ENCODE assay signal across 26 cellular contexts in the genomic region with DNA sequence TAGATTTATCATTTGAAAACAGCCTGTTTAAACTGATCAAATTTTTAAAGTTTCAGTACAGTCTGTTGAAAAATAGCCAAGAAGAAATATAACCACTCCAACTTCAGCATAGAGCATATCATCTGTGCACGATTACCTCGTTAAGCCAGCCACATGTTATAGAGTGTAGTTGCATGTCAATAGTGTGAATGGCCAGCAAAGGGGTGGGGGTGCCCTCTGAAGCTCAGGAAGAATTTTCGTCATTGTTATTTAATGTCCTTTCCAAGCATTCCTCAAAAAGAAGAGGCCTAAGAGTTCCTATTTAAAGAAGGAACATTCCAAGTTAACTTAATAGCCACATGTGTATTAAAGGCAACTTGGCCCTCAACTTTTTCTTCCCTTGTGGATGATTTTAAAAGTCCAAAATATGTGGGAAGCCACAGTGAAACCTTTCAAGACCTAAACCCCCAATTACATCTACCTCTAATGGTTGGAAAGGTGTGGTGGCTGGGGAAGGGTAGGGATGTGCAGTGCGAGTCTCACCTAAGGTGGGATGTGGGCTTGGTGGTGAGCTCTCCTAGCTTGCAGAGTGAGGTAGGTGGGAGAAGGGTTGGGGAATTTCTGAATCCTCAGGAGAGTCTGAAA. TPM values are rescaled to one million over a fixed set of nuclear protein-coding genes. Genes with fewer than 3 reads are reported as not detected.
DNase-seq lines count a peak whose midpoint lies in the region; ATAC-seq, FAIRE-seq and TF ChIP-seq lines count a peak whose summit lies in the region.
"Had no signal": no experiment of that assay in that cellular context is flagged by ENCODE, and none has a peak within 500 bp of the region (broad histone marks: within the 10 kb centered on the region; RNA-seq: fewer than 3 reads in every experiment).

No MANE protein-coding gene starts in this region.

- DNase-seq in HepG2 (ENCODE audit: low spot score), result no peak
- no peak for DNase-seq in right lobe of liver
- DNase-seq in H1 (ENCODE audit: low read depth in 1 of 2, low spot score in 2 of 2), result no peak
- peak; percentile 48 for DNase-seq in mesendoderm
- no peak for DNase-seq in uterus
- no peak for DNase-seq in NCI-H2107 treated with DMSO at 0.1 percent for 48 hours (lab: John Stamatoyannopoulos, UW; ENCODE audit: unreplicated experiment)
- no peak for DNase-seq in PC-9
- no peak for DNase-seq in activated T-cell treated with anti-CD3 and anti-CD28 coated beads, Interleukin-2, amount 50 U/mL, for 72 hours
- DNase-seq: activated CD4-positive, alpha-beta T cell treated with anti-CD3 and anti-CD28 coated beads, Interleukin-2, amount 50 U/mL, for 4 hours; activated naive CD4-positive, alpha-beta T cell; activated T-cell treated with anti-CD3 and anti-CD28 coated beads for 4 hours; anterior cingulate cortex; kidney glomerular epithelial cell; natural killer cell; NCI-H1105 treated with DMSO at 0.1 percent for 48 hours; NCI-H526 treated with DMSO at 0.1 percent for 48 hours; psoas muscle; Right ventricle myocardium superior; spleen; stimulated activated CD4-positive, alpha-beta T cell treated with anti-CD3 and anti-CD28 coated beads, Interleukin-4, amount 100 ng/mL, for 4 hours had no signal

- H3K9me3 ChIP-seq in HepG2 (ENCODE audit: low read length), result no peaks in the 10 kb centered on the region
- H3K9me3 ChIP-seq in right lobe of liver, result no peaks in the 10 kb centered on the region
- no peaks in the 10 kb centered on the region for H3K9me3 ChIP-seq in H1 (ENCODE audit: insufficient read depth in 2 of 2, low read depth in 1 of 2, low read length in 1 of 2)
- no peaks in the 10 kb centered on the region for H3K9me3 ChIP-seq in uterus
- H3K9me3 ChIP-seq in PC-9 (ENCODE audit: insufficient read depth, low read depth), result no peaks in the 10 kb centered on the region; the same call in 1 of the 2 replicates
- H3K9me3 ChIP-seq: psoas muscle, spleen, vagina had no signal

- H2BK12ac ChIP-seq in H1 (ENCODE audit: low read depth, low read length), result peak overlapping the region; percentile 93

- no peak for TF ChIP-seq RAD21 in HepG2 (CRISPR knock-in tag; IDR thresholded peaks at IDR 0.05)
- TF ChIP-seq RAD21 in H1 (IDR thresholded peaks at IDR 0.05 in 1 of 2, conservative IDR thresholded peaks at IDR 0.05 in 1 of 2; ENCODE audit: low read depth in 2 of 2, low read length in 2 of 2), result no peak

- H3F3A ChIP-seq in PC-9 (ENCODE audit: insufficient read depth, low read depth), result no peaks in the 10 kb centered on the region; the same call in 1 of the 2 replicates

- H3K27ac ChIP-seq in HepG2 (ENCODE audit: extremely low read length, insufficient read depth, low read length) (no peak overlapping the region), right lobe of liver (no peak overlapping the region), H1 (ENCODE audit: low read depth, low read length) (peak overlapping the region; percentile 80), mesendoderm (ENCODE audit: low read depth, low read length) (no peak overlapping the region), uterus (peak overlapping the region; percentile 30 to 99), PC-9 (no peak overlapping the region)
- H3K27ac ChIP-seq: C4-2B, psoas muscle, vagina, VCaP had no signal

- peaks cover 68% of the 10 kb centered on the region for H3K27me3 Mint-ChIP-seq in activated T-cell treated with anti-CD3 and anti-CD28 coated beads, Interleukin-2, amount 50 U/mL, for 72 hours (ENCODE audit: low read depth)

- H2AK5ac ChIP-seq in H1 (ENCODE audit: low read depth, low read length), result peak overlapping the region; percentile 76
- H2AK5ac ChIP-seq in mesendoderm (ENCODE audit: low read length), result no peak overlapping the region

- H3K4me3 ChIP-seq in HepG2 (replicated peaks in 1 of 3; ENCODE audit: insufficient read depth in 1 of 3, low read depth in 2 of 3, low read length in 3 of 3) (no peak overlapping the region), right lobe of liver (no peak overlapping the region), H1 (ENCODE audit: extremely low read depth in 1 of 4, insufficient read depth in 2 of 4, low read depth in 3 of 4, low read length in 4 of 4) (peak overlapping the region in 3 of 4 experiments; percentile 12 to 87 (median 16); a peak in 2 of 8 replicates), mesendoderm (ENCODE audit: low read length) (no peak overlapping the region), uterus (no peak overlapping the region), PC-9 (no peak overlapping the region)
- H3K4me3 ChIP-seq: psoas muscle, spleen, vagina had no signal

- in situ Hi-C loops in HepG2 (cut with HindIII; ENCODE audit: extremely low pct_ligation_motif_present, low pct_unique_long_range_greater_than_20kb), result loop anchor here (5.0 to 10.0 kb wide), 2 partner anchors 69 to 212 kb away; no protein-coding TSS in a partner anchor

- H2BK15ac ChIP-seq in H1 (ENCODE audit: low read length) (no peak overlapping the region), mesendoderm (replicated peaks; ENCODE audit: low read depth) (no peak overlapping the region)

- TF ChIP-seq CTCF in HepG2 (CRISPR knock-in tag; IDR thresholded peaks at IDR 0.05), result no peak
- no peak for TF ChIP-seq CTCF in right lobe of liver (IDR thresholded peaks at IDR 0.05)
- no peak for TF ChIP-seq CTCF in H1 (IDR thresholded peaks at IDR 0.05; ENCODE audit: control extremely low read depth in 1 of 3, insufficient read depth in 1 of 3, low read depth in 1 of 3, low read length in 3 of 3)
- TF ChIP-seq CTCF in uterus (IDR thresholded peaks at IDR 0.05), result no peak
- TF ChIP-seq CTCF in PC-9 (conservative IDR thresholded peaks at IDR 0.05), result no peak

- H3K9ac ChIP-seq in HepG2 (ENCODE audit: insufficient read depth, low read depth, low read length) (no peak overlapping the region), H1 (replicated peaks in 1 of 4; ENCODE audit: extremely low read depth in 1 of 4, low read depth in 3 of 4, low read length in 3 of 4) (peak overlapping the region in 2 of 4 experiments; percentile 21 to 41; a peak in 5 of 7 replicates), mesendoderm (ENCODE audit: low read length) (no peak overlapping the region)

- H2BK120ac ChIP-seq in H1 (replicated peaks; ENCODE audit: low read depth, low read length), result peak overlapping the region; percentile 97
- no peak overlapping the region for H2BK120ac ChIP-seq in mesendoderm (ENCODE audit: low read depth, low read length)

- H3K4me1 ChIP-seq in HepG2 (ENCODE audit: insufficient read depth, low read length), result peaks cover 83% of the 10 kb centered on the region
- peaks cover 0 to 12% (median under 1%) of the 10 kb centered on the region in 4 donors for H3K4me1 ChIP-seq in right lobe of liver
- peaks cover 15 to 36% (median 24%) of the 10 kb centered on the region in 4 experiments for H3K4me1 ChIP-seq in H1 (replicated peaks in 1 of 4; ENCODE audit: control insufficient read depth in 3 of 4, insufficient read depth in 4 of 4, low read length in 3 of 4)
- peaks cover 13% of the 10 kb centered on the region for H3K4me1 ChIP-seq in mesendoderm (ENCODE audit: control insufficient read depth, low read depth, low read length)
- H3K4me1 ChIP-seq in uterus, result no peaks in the 10 kb centered on the region
- H3K4me1 ChIP-seq in PC-9 (replicated peaks; ENCODE audit: insufficient read depth), result peaks cover 31% of the 10 kb centered on the region
- H3K4me1 ChIP-seq: psoas muscle had no signal

- H4K91ac ChIP-seq in H1 (replicated peaks; ENCODE audit: insufficient read length, low read length), result peak overlapping the region; percentile 100

- peaks cover 27% of the 10 kb centered on the region for H4K20me1 ChIP-seq in HepG2 (ENCODE audit: insufficient read depth, low read length)
- peaks cover 15 to 16% of the 10 kb centered on the region in 2 experiments for H4K20me1 ChIP-seq in H1 (replicated peaks in 1 of 2; ENCODE audit: control insufficient read depth in 1 of 2, insufficient read depth in 2 of 2, low read length in 2 of 2)
- no peaks in the 10 kb centered on the region for H4K20me1 ChIP-seq in PC-9 (ENCODE audit: insufficient read depth)

- H3K4ac ChIP-seq in H1 (replicated peaks; ENCODE audit: insufficient read length, low read depth, low read length) (peak overlapping the region; percentile 16), mesendoderm (ENCODE audit: low read depth, low read length) (no peak overlapping the region)

- H3K4me3 Mint-ChIP-seq in activated T-cell treated with anti-CD3 and anti-CD28 coated beads, Interleukin-2, amount 50 U/mL, for 72 hours, result no peak overlapping the region
- H3K4me3 Mint-ChIP-seq: natural killer cell had no signal

- TF ChIP-seq EP300 in HepG2 (IDR thresholded peaks at IDR 0.05; ENCODE audit: low read depth in 2 of 2, low read length in 2 of 2), result no peak
- TF ChIP-seq EP300 in HepG2 (CRISPR knock-in tag; IDR thresholded peaks at IDR 0.05; ENCODE audit: borderline replicate concordance), result no peak
- TF ChIP-seq EP300 in H1 (IDR thresholded peaks at IDR 0.05; ENCODE audit: borderline replicate concordance in 1 of 2, low read depth in 2 of 2, low read length in 2 of 2), result no peak

- H2BK5ac ChIP-seq in H1 (ENCODE audit: low read depth, low read length) (peak overlapping the region; percentile 94), mesendoderm (ENCODE audit: low read length) (peak overlapping the region; percentile 40)

- intact Hi-C loops in HepG2 (cut with micrococcal nuclease; ENCODE audit: unreplicated experiment), result loop anchor here (5.0 to 10.0 kb wide), 2 partner anchors 109 to 862 kb away; partner anchors contain the start of gene RPS12
- intact Hi-C loops in right lobe of liver (cut with DNase I), result no loop called here
- intact Hi-C loops in uterus (cut with DNase I; ENCODE audit: low total_unique reads), result no loop called here
- intact Hi-C loops in PC-9 (cut with micrococcal nuclease; ENCODE audit: unreplicated experiment), result loop anchor here (5.0 to 10.0 kb wide), 2 partner anchors 859 to 1792 kb away; partner anchors contain the start of gene RPS12

- no peak overlapping the region for H3K56ac ChIP-seq in H1 (replicated peaks; ENCODE audit: insufficient read length, low read depth, low read length)
- H3K56ac ChIP-seq in mesendoderm (ENCODE audit: low read length), result peak overlapping the region; percentile 54

- H3K79me2 ChIP-seq in HepG2 (ENCODE audit: insufficient read depth, low read length), result peaks cover 23% of the 10 kb centered on the region
- peaks cover 0 to 33% of the 10 kb centered on the region in 2 experiments; a peak in 3 of 4 replicates for H3K79me2 ChIP-seq in H1 (ENCODE audit: control insufficient read depth in 1 of 2, insufficient read depth in 2 of 2, low read length in 2 of 2)
- peaks cover 16% of the 10 kb centered on the region for H3K79me2 ChIP-seq in mesendoderm (ENCODE audit: control insufficient read depth, insufficient read depth, low read length)
- no peaks in the 10 kb centered on the region for H3K79me2 ChIP-seq in PC-9 (ENCODE audit: low read depth)

- no peak for TF ChIP-seq POLR2A in HepG2 (IDR thresholded peaks at IDR 0.05; ENCODE audit: insufficient read depth in 1 of 2, low read depth in 2 of 2, low read length in 2 of 2)
- no peak for TF ChIP-seq POLR2A in right lobe of liver (IDR thresholded peaks at IDR 0.05)
- no peak for TF ChIP-seq POLR2A in H1 (IDR thresholded peaks at IDR 0.05; ENCODE audit: control extremely low read depth in 1 of 2, low read depth in 2 of 2, low read length in 2 of 2)
- no peak for TF ChIP-seq POLR2A in uterus (IDR thresholded peaks at IDR 0.05)

- peak overlapping the region; percentile 68 for H2BK20ac ChIP-seq in H1 (ENCODE audit: low read length)

- 93% methylated on average over 4 of the region's 4 CpGs for WGBS in HepG2 (ENCODE audit: low lambda C conversion rate)
- 98% methylated on average over 4 of the region's 4 CpGs for WGBS in right lobe of liver (ENCODE audit: insufficient coverage, low coverage, low lambda C conversion rate, missing lambda C conversion rate)
- WGBS in H1 (ENCODE audit: extremely low coverage in 1 of 2, insufficient coverage in 1 of 2, insufficient read length in 1 of 2, insufficient replicate concordance in 2 of 2, low coverage in 1 of 2, low lambda C conversion rate in 2 of 2, missing lambda C conversion rate in 1 of 2), 2 experiments, result 29% methylated on average over 4 of the region's 4 CpGs; no CpG with 5 or more reads in 1 of the 2 experiments
- WGBS in mesendoderm (ENCODE audit: extremely low coverage, insufficient coverage, low lambda C conversion rate), result no CpG with 5 or more reads among the region's 4 CpGs

- H3K18ac ChIP-seq in H1 (ENCODE audit: extremely low read depth, low read length) (peak overlapping the region; percentile 66), mesendoderm (ENCODE audit: low read length) (no peak overlapping the region)

- peaks cover 0 to 3% of the 10 kb centered on the region in 2 experiments; a peak in 1 of 5 replicates for H3K27me3 ChIP-seq in HepG2 (ENCODE audit: control insufficient read depth in 1 of 2, insufficient read depth in 2 of 2, low read length in 2 of 2)
- no peaks in the 10 kb centered on the region for H3K27me3 ChIP-seq in right lobe of liver
- no peaks in the 10 kb centered on the region for H3K27me3 ChIP-seq in H1 (replicated peaks in 1 of 4; ENCODE audit: control insufficient read depth in 3 of 4, extremely low read depth in 1 of 4, insufficient read depth in 3 of 4, low read length in 3 of 4)
- no peaks in the 10 kb centered on the region for H3K27me3 ChIP-seq in mesendoderm (ENCODE audit: insufficient read depth, low read length, poor library complexity)
- no peaks in the 10 kb centered on the region for H3K27me3 ChIP-seq in uterus
- H3K27me3 ChIP-seq in PC-9 (ENCODE audit: insufficient read depth, low read depth), result no peaks in the 10 kb centered on the region
- H3K27me3 ChIP-seq: vagina had no signal

- peaks cover 14% of the 10 kb centered on the region for H3K4me1 Mint-ChIP-seq in activated T-cell treated with anti-CD3 and anti-CD28 coated beads, Interleukin-2, amount 50 U/mL, for 72 hours (ENCODE audit: low read depth)

- H4K8ac ChIP-seq in H1 (ENCODE audit: extremely low read depth, insufficient read depth, low read length) (peak overlapping the region; percentile 93; the same call in 1 of the 2 replicates), mesendoderm (ENCODE audit: low read depth, low read length) (no peak overlapping the region)

- H3K36me3 ChIP-seq in HepG2 (replicated peaks in 1 of 2; ENCODE audit: control insufficient read depth in 1 of 2, insufficient read depth in 2 of 2, low read length in 2 of 2) (peaks cover 8 to 20% of the 10 kb centered on the region in 2 experiments), right lobe of liver (peaks cover 0 to 7% (median 5%) of the 10 kb centered on the region in 4 donors), H1 (ENCODE audit: control insufficient read depth in 2 of 4, insufficient read depth in 4 of 4, low read length in 3 of 4) (peaks cover 2 to 25% (median 15%) of the 10 kb centered on the region in 4 experiments; a peak in 7 of 8 replicates), mesendoderm (ENCODE audit: control insufficient read depth, insufficient read depth, low read length) (peaks cover 3% of the 10 kb centered on the region), uterus (no peaks in the 10 kb centered on the region), PC-9 (ENCODE audit: low read depth) (no peaks in the 10 kb centered on the region)
- H3K36me3 ChIP-seq: vagina had no signal

- H3K4me2 ChIP-seq in HepG2 (ENCODE audit: low read depth, low read length) (no peak overlapping the region), H1 (ENCODE audit: insufficient read depth in 1 of 2, low read depth in 2 of 2, low read length in 2 of 2) (peak overlapping the region; percentile 65 to 72), mesendoderm (ENCODE audit: low read length) (no peak overlapping the region), PC-9 (no peak overlapping the region)

- POLR2A ChIA-PET in HepG2 (lab: Yijun Ruan, JAX), result interaction anchor here (8.1 kb wide), 1 partner anchor 27 kb away, joined by 400 read pairs; no protein-coding TSS in a partner anchor
- POLR2A ChIA-PET in H1 (lab: Charles Lee; ENCODE audit: partially characterized antibody), result interaction anchor here (0.6 to 8.8 kb wide), 13 partner anchors 9 to 162 kb away, joined by 3 to 216 read pairs (median 4); no protein-coding TSS in a partner anchor
- POLR2A ChIA-PET in PC-9 (lab: Charles Lee; ENCODE audit: unreplicated experiment), result no interaction called here

- H3K9me3 Mint-ChIP-seq in activated T-cell treated with anti-CD3 and anti-CD28 coated beads, Interleukin-2, amount 50 U/mL, for 72 hours, result no peaks in the 10 kb centered on the region
- H3K9me3 Mint-ChIP-seq: natural killer cell had no signal

- H3K27ac Mint-ChIP-seq in activated T-cell treated with anti-CD3 and anti-CD28 coated beads, Interleukin-2, amount 50 U/mL, for 72 hours, result no peak overlapping the region
- H3K27ac Mint-ChIP-seq: natural killer cell had no signal

- FAIRE-seq in HepG2 (lab: Jason Lieb, UNC), result no peak
- peak; percentile 92 for FAIRE-seq in H1 (lab: Jason Lieb, UNC)
- FAIRE-seq: A204.1, GM12892 had no signal

- peaks cover 8% of the 10 kb centered on the region for H3K23me2 ChIP-seq in H1 (ENCODE audit: low read depth, low read length)

- H3K23ac ChIP-seq in H1 (ENCODE audit: insufficient read length) (no peak overlapping the region), mesendoderm (ENCODE audit: low read length) (no peak overlapping the region)

- ATAC-seq in HepG2 (no peak), right lobe of liver (no peak)
- no peak for ATAC-seq in activated T-cell treated with anti-CD3 and anti-CD28 coated beads, Interleukin-2, amount 50 U/mL, for 72 hours (replicated peaks in 1 of 2)
- ATAC-seq: natural killer cell, psoas muscle had no signal

- no TSS peak for BruUV-seq in HepG2 (replicated peaks; lab: Mats Ljungman, UMichigan)
- BruUV-seq in PC-9 (replicated peaks; lab: Mats Ljungman, UMichigan), result no TSS peak

- H3K9me2 ChIP-seq in PC-9 (ENCODE audit: insufficient read depth), result no peaks in the 10 kb centered on the region; the same call in 1 of the 2 replicates

- H3K14ac ChIP-seq in H1 (ENCODE audit: insufficient read length), result no peak overlapping the region

- CTCF ChIA-PET in HepG2 (lab: Yijun Ruan, JAX; ENCODE audit: low intra/inter-chr PET ratio, low total read pairs), result no interaction called here
- CTCF ChIA-PET in H1 (lab: Charles Lee; ENCODE audit: partially characterized antibody), result interaction anchor here (0.6 to 0.9 kb wide), 4 partner anchors 33 to 209 kb away, joined by 3 to 4 read pairs (median 3); no protein-coding TSS in a partner anchor
- CTCF ChIA-PET in PC-9 (lab: Charles Lee), result no interaction called here

- no peaks in the 10 kb centered on the region; the same call in 1 of the 2 replicates for H3K79me1 ChIP-seq in H1 (ENCODE audit: low read depth, low read length)
- peaks cover 4% of the 10 kb centered on the region for H3K79me1 ChIP-seq in mesendoderm (ENCODE audit: low read length)

- H3K36me3 Mint-ChIP-seq in activated T-cell treated with anti-CD3 and anti-CD28 coated beads, Interleukin-2, amount 50 U/mL, for 72 hours (ENCODE audit: insufficient read depth in 2 of 2), result peaks cover 0 to 2% of the 10 kb centered on the region in 2 donors
- H3K36me3 Mint-ChIP-seq: natural killer cell had no signal

- H2AFZ ChIP-seq in HepG2 (ENCODE audit: low read length), result no peak overlapping the region
- H2AFZ ChIP-seq in H1 (ENCODE audit: low read length), result no peak overlapping the region
- H2AFZ ChIP-seq in PC-9, result no peak overlapping the region

- H4K5ac ChIP-seq in H1 (ENCODE audit: insufficient read length, low read depth, low read length), result peak overlapping the region; percentile 57
- no peak overlapping the region for H4K5ac ChIP-seq in mesendoderm (ENCODE audit: low read length)

RNA-seq across cellular contexts. Expression of gene CCN2, which starts 1.8 kb away (rescaled TPM):
- total RNA-seq in HepG2 (2016; rRNA removed; fragmentation: Illumina TruSeq; extraction: Trizol), result 29.6 and 34.7 TPM in 2 replicates
- total RNA-seq in HepG2 (2016; cell fraction: cytosol; rRNA removed; fragmentation: Illumina TruSeq; extraction: Trizol; ENCODE audit: low read depth), result 7.2 and 7.8 TPM in 2 replicates
- 27.0 and 36.5 TPM in 2 replicates for total RNA-seq in HepG2 (2016; cell fraction: insoluble cytoplasmic fraction; rRNA removed; fragmentation: Illumina TruSeq; extraction: Trizol)
- total RNA-seq in HepG2 (2016; cell fraction: membrane; rRNA removed; fragmentation: Illumina TruSeq; extraction: Trizol), result 29.3 and 34.9 TPM in 2 replicates
- 91.2 and 104 TPM in 2 replicates for total RNA-seq in HepG2 (2016; cell fraction: nucleus; rRNA removed; fragmentation: Illumina TruSeq; extraction: Trizol)
- polyA plus RNA-seq in HepG2 (2011; rRNA removed), result 316 and 375 TPM in 2 replicates
- 191 and 283 TPM in 2 replicates for polyA plus RNA-seq in HepG2 (2011; cell fraction: cytosol; rRNA removed)
- 458 and 601 TPM in 2 replicates for polyA plus RNA-seq in HepG2 (2011; cell fraction: nucleus; rRNA removed)
- 765 and 789 TPM in 2 replicates for polyA plus RNA-seq in HepG2 (2012)
- 7.8 and 8.0 TPM in 2 replicates for polyA plus RNA-seq in HepG2 (2016; cell fraction: cytosol; fragmentation: Illumina TruSeq; extraction: Trizol; ENCODE audit: low read depth)
- polyA plus RNA-seq in HepG2 (2016; cell fraction: insoluble cytoplasmic fraction; fragmentation: Illumina TruSeq; extraction: Trizol; ENCODE audit: low read depth), result 36.0 and 46.4 TPM in 2 replicates
- 18.5 and 20.3 TPM in 2 replicates for polyA plus RNA-seq in HepG2 (2016; cell fraction: membrane; fragmentation: Illumina TruSeq; extraction: Trizol; ENCODE audit: low read depth)
- 252 and 258 TPM in 2 replicates for polyA plus RNA-seq in HepG2 (2016; cell fraction: nucleus; fragmentation: Illumina TruSeq; extraction: Trizol; ENCODE audit: insufficient read depth, low read depth)
- 0.21 and 276 TPM in 2 replicates for polyA minus RNA-seq in HepG2 (2011; rRNA and poly(A)+ RNA removed; ENCODE audit: low replicate concordance)
- 404 and 475 TPM in 2 replicates for polyA minus RNA-seq in HepG2 (2011; cell fraction: cytosol; rRNA and poly(A)+ RNA removed)
- 171 and 228 TPM in 2 replicates for polyA minus RNA-seq in HepG2 (2011; cell fraction: nucleus; rRNA and poly(A)+ RNA removed)
- 10 to 100 TPM in 5 of 6 experiments, 1 to 10 TPM in 1; 3.4 to 82.9 (median 54.3) TPM for total RNA-seq in right lobe of liver
- 105 and 107 TPM in 2 replicates for total RNA-seq in H1 (2021; fragmentation: NEBNext Ultra II Directional; extraction: Animal tissue kit (Norgen Biotek cat#: 25700))
- 25.0 and 47.5 TPM in 2 replicates for polyA plus RNA-seq in H1 (2011; rRNA removed)
- polyA plus RNA-seq in H1 (2011; cell fraction: cytosol; rRNA removed), result 41.2 TPM
- polyA plus RNA-seq in H1 (2011; cell fraction: nucleus; rRNA removed), result 63.0 TPM
- 45.9 to 78.2 TPM (median 57.8 TPM) in 4 replicates for polyA plus RNA-seq in H1 (2012, experiment 1 of 2)
- polyA plus RNA-seq in H1 (2012, experiment 2 of 2), result 40.3 TPM
- polyA plus RNA-seq in H1 (2013, experiment 1 of 2), result 74.6 TPM
- polyA plus RNA-seq in H1 (2013, experiment 2 of 2), result 92.4 TPM
- 15.8 and 28.5 TPM in 2 replicates for polyA minus RNA-seq in H1 (2011; rRNA and poly(A)+ RNA removed)
- 40.0 TPM for polyA minus RNA-seq in H1 (2011; cell fraction: cytosol; rRNA and poly(A)+ RNA removed)
- 69.8 TPM for polyA minus RNA-seq in H1 (2011; cell fraction: nucleus; rRNA and poly(A)+ RNA removed)
- 267 TPM for polyA plus RNA-seq in mesendoderm (2013, experiment 1 of 2)
- 258 TPM for polyA plus RNA-seq in mesendoderm (2013, experiment 2 of 2)
- 100 to 1,000 TPM; 104 to 254 (median 202) TPM for total RNA-seq in uterus
- total RNA-seq in PC-9 (2021), result 20.2 and 34.1 TPM in 2 replicates
- not detected for total RNA-seq in activated T-cell treated with anti-CD3 and anti-CD28 coated beads, Interleukin-2, amount 50 U/mL, for 72 hours
- total RNA-seq: natural killer cell; T-helper 1 cell treated with Interleukin-12 subunit alpha and Interleukin-12 subunit beta and Interleukin-4 antibody, amounts not matched to agents 30 ng/mL and 1 ng/mL, for 36 hours had no signal

Comparison
In these comparisons a context has a peak if more than half of its experiments do, and no peak if none do; other contexts are left out.
1. intact Hi-C loops: an anchor here in HepG2 (5.0 to 10.0 kb wide) and PC-9 (5.0 to 10.0 kb wide); none called in right lobe of liver and uterus.
2. H3K27ac ChIP-seq: peak in H1 (single experiment) and uterus (2 of 2); none in HepG2 (single experiment), right lobe of liver (0 of 3), mesendoderm (single experiment) and PC-9 (single experiment).
3. H3K4me2 ChIP-seq: peak in H1 (2 of 2); none in HepG2 (single experiment), mesendoderm (single experiment) and PC-9 (single experiment).
4. H3K4me3 ChIP-seq: peak in H1 (3 of 4); none in HepG2 (0 of 3), right lobe of liver (0 of 3), mesendoderm (single experiment), uterus (0 of 2) and PC-9 (single experiment).
5. RNA of gene CCN2, which starts 1.8 kb away (total RNA-seq): 104 to 254 TPM in uterus, 105 to 107 TPM in H1, 3.4 to 82.9 TPM in right lobe of liver, 7.2 to 104 TPM in HepG2 and 20.2 to 34.1 TPM in PC-9; not detected in activated T-cell treated with anti-CD3 and anti-CD28 coated beads, Interleukin-2, amount 50 U/mL, for 72 hours; every median in the first group is over 4 times any median in the second.
6. Of the 41 proteins assayed by ChIP-seq in both HepG2 and H1: peak only in HepG2: none; only in H1: ASH2L, MAX and SP1; in both: none; in neither: 38.